Comparison of ENCODE assay signal across 18 cellular contexts in genomic region chr2:202693503-202693902, GRCh38. TPM values are rescaled to one million over a fixed set of nuclear protein-coding genes. Genes with fewer than 3 reads are reported as not detected.
A peak's percentile ranks its signal among the peaks of the same experiment; 100 is the strongest.
DNase-seq lines count a peak whose midpoint lies in the region; ATAC-seq, FAIRE-seq and TF ChIP-seq lines count a peak whose summit lies in the region.
"Had no signal": no experiment of that assay in that cellular context is flagged by ENCODE, and none has a peak within 500 bp of the region (broad histone marks: within the 10 kb centered on the region; RNA-seq: fewer than 3 reads in every experiment).

No MANE protein-coding gene starts in this region.

- CTCF ChIA-PET in WTC11 (lab: Charles Lee) = no interaction called here

- H3K9me3 Mint-ChIP-seq in activated naive CD4-positive, alpha-beta T cell treated with anti-CD3 and anti-CD28 coated beads, Interleukin-2, amount 50 U/mL, for 24 hours = no peaks in the 10 kb centered on the region
- H3K9me3 Mint-ChIP-seq in WTC11 (no peaks in the 10 kb centered on the region), mesothelial cell of epicardium (peaks cover 4% of the 10 kb centered on the region)
- H3K9me3 Mint-ChIP-seq: CD4-positive, CD25-positive, alpha-beta regulatory T cell had no signal

- no peaks in the 10 kb centered on the region for H3K27me3 Mint-ChIP-seq in activated naive CD4-positive, alpha-beta T cell treated with anti-CD3 and anti-CD28 coated beads, Interleukin-2, amount 50 U/mL, for 24 hours
- H3K27me3 Mint-ChIP-seq in WTC11 (ENCODE audit: low read depth) (no peaks in the 10 kb centered on the region), mesothelial cell of epicardium (ENCODE audit: low read depth) (no peaks in the 10 kb centered on the region)
- H3K27me3 Mint-ChIP-seq: CD4-positive, CD25-positive, alpha-beta regulatory T cell had no signal

- TF ChIP-seq POLR2A in H54 (IDR thresholded peaks at IDR 0.05; ENCODE audit: low read depth, low read length) = no peak

- peak; percentile 41 for FAIRE-seq in H54 (lab: Jason Lieb, UNC)
- FAIRE-seq: GM12891 had no signal

- no peak for DNase-seq in activated naive CD4-positive, alpha-beta T cell (lab: John Stamatoyannopoulos, UW)
- DNase-seq in H54 (ENCODE audit: insufficient read length, low spot score) (no peak), WTC11 (ENCODE audit: low spot score) (no peak), mesothelial cell of epicardium (ENCODE audit: low spot score in 2 of 2, unreplicated experiment in 2 of 2) (no peak), HUDEP-2 (lab: John Stamatoyannopoulos, UW; ENCODE audit: unreplicated experiment in 76 of 76) (no peak), NCI-H2107 treated with DMSO at 0.1 percent for 48 hours (lab: John Stamatoyannopoulos, UW; ENCODE audit: unreplicated experiment) (no peak)
- DNase-seq: AML-193; CD4-positive, CD25-positive, alpha-beta regulatory T cell; DMS79 treated with DMSO at 0.1 percent for 48 hours; MG63; NCI-H187 treated with DMSO at 0.1 percent for 48 hours; NCI-H2227 treated with DMSO at 0.1 percent for 48 hours; NCI-H524 treated with DMSO at 0.1 percent for 48 hours; NK-92 treated with Interleukin-12 subunit alpha and Interleukin-12 subunit beta, amount 100 ng/mL, for 24 hours; OCI-M1; RPMI8226 had no signal

- peaks cover 7% of the 10 kb centered on the region for H3K36me3 Mint-ChIP-seq in activated naive CD4-positive, alpha-beta T cell treated with anti-CD3 and anti-CD28 coated beads, Interleukin-2, amount 50 U/mL, for 24 hours
- H3K36me3 Mint-ChIP-seq in WTC11 (peaks cover 10% of the 10 kb centered on the region), mesothelial cell of epicardium (peaks cover 12% of the 10 kb centered on the region)

- POLR2A ChIA-PET in WTC11 (lab: Charles Lee) = no interaction called here

- TF ChIP-seq CTCF in WTC11 (IDR thresholded peaks at IDR 0.05) (no peak), mesothelial cell of epicardium (IDR thresholded peaks at IDR 0.05; ENCODE audit: unreplicated experiment) (no peak)

- H3K4me3 Mint-ChIP-seq in activated naive CD4-positive, alpha-beta T cell treated with anti-CD3 and anti-CD28 coated beads, Interleukin-2, amount 50 U/mL, for 24 hours = no peak overlapping the region
- H3K4me3 Mint-ChIP-seq in WTC11 = no peak overlapping the region
- no peak overlapping the region for H3K4me3 Mint-ChIP-seq in mesothelial cell of epicardium
- H3K4me3 Mint-ChIP-seq: CD4-positive, CD25-positive, alpha-beta regulatory T cell had no signal

- H3K27ac Mint-ChIP-seq in activated naive CD4-positive, alpha-beta T cell treated with anti-CD3 and anti-CD28 coated beads, Interleukin-2, amount 50 U/mL, for 24 hours = peak overlapping the region; percentile 80
- H3K27ac Mint-ChIP-seq in WTC11 (peak overlapping the region; percentile 34), mesothelial cell of epicardium (peak overlapping the region; percentile 51)
- H3K27ac Mint-ChIP-seq: CD4-positive, CD25-positive, alpha-beta regulatory T cell had no signal

- H3K4me1 Mint-ChIP-seq in activated naive CD4-positive, alpha-beta T cell treated with anti-CD3 and anti-CD28 coated beads, Interleukin-2, amount 50 U/mL, for 24 hours = peaks cover 71% of the 10 kb centered on the region
- no peaks in the 10 kb centered on the region for H3K4me1 Mint-ChIP-seq in WTC11
- H3K4me1 Mint-ChIP-seq in mesothelial cell of epicardium = peaks cover 16% of the 10 kb centered on the region

- ATAC-seq in WTC11 = no peak

TF ChIP-seq in WTC11, 78 proteins besides CTCF, POLR2A, EP300 and RAD21:
- no peak for TF ChIP-seq ZNF396 (CRISPR knock-in tag; IDR thresholded peaks at IDR 0.05; ENCODE audit: borderline replicate concordance)
- no peak for TF ChIP-seq ELF4 (CRISPR knock-in tag; IDR thresholded peaks at IDR 0.05; ENCODE audit: low read depth)
- no peak for TF ChIP-seq ZNF232 (CRISPR knock-in tag; IDR thresholded peaks at IDR 0.05)
- no peak for TF ChIP-seq GRHL2 (CRISPR knock-in tag; IDR thresholded peaks at IDR 0.05; ENCODE audit: insufficient replicate concordance, severe bottlenecking)
- TF ChIP-seq NFYB (CRISPR knock-in tag; conservative IDR thresholded peaks at IDR 0.05; ENCODE audit: low read depth) = no peak
- TF ChIP-seq CDX4 (CRISPR knock-in tag; IDR thresholded peaks at IDR 0.05; ENCODE audit: borderline replicate concordance) = no peak
- TF ChIP-seq, protein P1, sequence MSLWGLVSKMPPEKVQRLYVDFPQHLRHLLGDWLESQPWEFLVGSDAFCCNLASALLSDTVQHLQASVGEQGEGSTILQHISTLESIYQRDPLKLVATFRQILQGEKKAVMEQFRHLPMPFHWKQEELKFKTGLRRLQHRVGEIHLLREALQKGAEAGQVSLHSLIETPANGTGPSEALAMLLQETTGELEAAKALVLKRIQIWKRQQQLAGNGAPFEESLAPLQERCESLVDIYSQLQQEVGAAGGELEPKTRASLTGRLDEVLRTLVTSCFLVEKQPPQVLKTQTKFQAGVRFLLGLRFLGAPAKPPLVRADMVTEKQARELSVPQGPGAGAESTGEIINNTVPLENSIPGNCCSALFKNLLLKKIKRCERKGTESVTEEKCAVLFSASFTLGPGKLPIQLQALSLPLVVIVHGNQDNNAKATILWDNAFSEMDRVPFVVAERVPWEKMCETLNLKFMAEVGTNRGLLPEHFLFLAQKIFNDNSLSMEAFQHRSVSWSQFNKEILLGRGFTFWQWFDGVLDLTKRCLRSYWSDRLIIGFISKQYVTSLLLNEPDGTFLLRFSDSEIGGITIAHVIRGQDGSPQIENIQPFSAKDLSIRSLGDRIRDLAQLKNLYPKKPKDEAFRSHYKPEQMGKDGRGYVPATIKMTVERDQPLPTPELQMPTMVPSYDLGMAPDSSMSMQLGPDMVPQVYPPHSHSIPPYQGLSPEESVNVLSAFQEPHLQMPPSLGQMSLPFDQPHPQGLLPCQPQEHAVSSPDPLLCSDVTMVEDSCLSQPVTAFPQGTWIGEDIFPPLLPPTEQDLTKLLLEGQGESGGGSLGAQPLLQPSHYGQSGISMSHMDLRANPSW (CRISPR knock-in tag; conservative IDR thresholded peaks at IDR 0.05; ENCODE audit: low read depth) = no peak
- no peak for TF ChIP-seq GABPB1 (CRISPR knock-in tag; IDR thresholded peaks at IDR 0.05)
- TF ChIP-seq RELA (CRISPR knock-in tag; IDR thresholded peaks at IDR 0.05; ENCODE audit: borderline replicate concordance) = no peak
- TF ChIP-seq ATF6 (CRISPR knock-in tag; IDR thresholded peaks at IDR 0.05) = no peak
- TF ChIP-seq, protein P2, sequence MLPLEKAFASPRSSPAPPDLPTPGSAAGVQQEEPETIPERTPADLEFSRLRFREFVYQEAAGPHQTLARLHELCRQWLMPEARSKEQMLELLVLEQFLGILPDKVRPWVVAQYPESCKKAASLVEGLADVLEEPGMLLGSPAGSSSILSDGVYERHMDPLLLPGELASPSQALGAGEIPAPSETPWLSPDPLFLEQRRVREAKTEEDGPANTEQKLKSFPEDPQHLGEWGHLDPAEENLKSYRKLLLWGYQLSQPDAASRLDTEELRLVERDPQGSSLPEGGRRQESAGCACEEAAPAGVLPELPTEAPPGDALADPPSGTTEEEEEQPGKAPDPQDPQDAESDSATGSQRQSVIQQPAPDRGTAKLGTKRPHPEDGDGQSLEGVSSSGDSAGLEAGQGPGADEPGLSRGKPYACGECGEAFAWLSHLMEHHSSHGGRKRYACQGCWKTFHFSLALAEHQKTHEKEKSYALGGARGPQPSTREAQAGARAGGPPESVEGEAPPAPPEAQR (CRISPR knock-in tag; IDR thresholded peaks at IDR 0.05) = no peak
- no peak for TF ChIP-seq TEAD4 (CRISPR knock-in tag; IDR thresholded peaks at IDR 0.05)
- TF ChIP-seq ZNF219 (CRISPR knock-in tag; IDR thresholded peaks at IDR 0.05; ENCODE audit: borderline replicate concordance) = no peak
- no peak for TF ChIP-seq NR1H2 (CRISPR knock-in tag; IDR thresholded peaks at IDR 0.05)
- TF ChIP-seq GTF2I (CRISPR knock-in tag; conservative IDR thresholded peaks at IDR 0.05) = no peak
- TF ChIP-seq KAT7 (CRISPR knock-in tag; IDR thresholded peaks at IDR 0.05; ENCODE audit: borderline replicate concordance) = no peak
- no peak for TF ChIP-seq FOXP1 (CRISPR knock-in tag; IDR thresholded peaks at IDR 0.05; ENCODE audit: borderline replicate concordance)

RNA-seq across cellular contexts. Expression of gene FAM117B, which starts 58.7 kb away (rescaled TPM):
- total RNA-seq in WTC11 (2021) = 18.1 to 23.2 TPM (median 23.1 TPM) in 3 replicates
- 29.2 to 30.3 TPM (median 29.5 TPM) in 3 replicates for total RNA-seq in mesothelial cell of epicardium
